In genomic region chr3:113534365-113534764, GRCh38 we compare ENCODE assay signal across 10 cellular contexts. TPM values are rescaled to one million over a fixed set of nuclear protein-coding genes. Genes with fewer than 3 reads are reported as not detected.
DNase-seq lines count a peak whose midpoint lies in the region; ATAC-seq and TF ChIP-seq lines count a peak whose summit lies in the region.
"Had no signal": no experiment of that assay in that cellular context is flagged by ENCODE, and none has a peak within 500 bp of the region (broad histone marks: within the 10 kb centered on the region; RNA-seq: fewer than 3 reads in every experiment).

No MANE protein-coding gene starts in this region.

- in situ Hi-C loops in G401 (cut with HindIII; ENCODE audit: low sequenced_read_pairs): no loop called here

- H3K4me3 ChIP-seq in mucosa of descending colon: no peak overlapping the region

- H3K4me3 Mint-ChIP-seq in activated T-helper 17 cell treated with anti-CD3 and anti-CD28 coated beads, Interleukin-2, amount 50 U/mL, for 72 hours: peak overlapping the region; percentile 92

- H3K9me3 ChIP-seq in mucosa of descending colon: no peaks in the 10 kb centered on the region

- H3K4me1 ChIP-seq in mucosa of descending colon (ENCODE audit: low read depth): peaks cover 29% of the 10 kb centered on the region

- no peaks in the 10 kb centered on the region for H3K36me3 ChIP-seq in mucosa of descending colon (ENCODE audit: low read depth)

- intact Hi-C loops in mucosa of descending colon (cut with DNase I, micrococcal nuclease) (no loop called here), cardiac septum (cut with DNase I) (no loop called here)

- no peaks in the 10 kb centered on the region for H3K9me3 Mint-ChIP-seq in activated T-helper 17 cell treated with anti-CD3 and anti-CD28 coated beads, Interleukin-2, amount 50 U/mL, for 72 hours

- no peaks in the 10 kb centered on the region for H3K27me3 Mint-ChIP-seq in activated T-helper 17 cell treated with anti-CD3 and anti-CD28 coated beads, Interleukin-2, amount 50 U/mL, for 72 hours

- TF ChIP-seq CTCF in GM20000 (IDR thresholded peaks at IDR 0.05; ENCODE audit: extremely low read depth, missing control alignments): no peak
- TF ChIP-seq CTCF in mucosa of descending colon (IDR thresholded peaks at IDR 0.05): no peak

- DNase-seq in G401 (ENCODE audit: low spot score): peak; percentile 73
- peak; percentile 37 for DNase-seq in GM20000 (ENCODE audit: low spot score)
- no peak for DNase-seq in mucosa of descending colon
- DNase-seq in SHP77 treated with DMSO at 0.1 percent for 48 hours (lab: John Stamatoyannopoulos, UW): no peak
- no peak for DNase-seq in cardiac septum (ENCODE audit: low spot score)
- no peak for DNase-seq in HUDEP-2 (lab: John Stamatoyannopoulos, UW; ENCODE audit: unreplicated experiment in 76 of 76)

- H3K4me1 Mint-ChIP-seq in activated T-helper 17 cell treated with anti-CD3 and anti-CD28 coated beads, Interleukin-2, amount 50 U/mL, for 72 hours: peaks cover 36% of the 10 kb centered on the region

- peak overlapping the region; percentile 97 for H3K27ac Mint-ChIP-seq in activated T-helper 17 cell treated with anti-CD3 and anti-CD28 coated beads, Interleukin-2, amount 50 U/mL, for 72 hours

- ATAC-seq in activated T-helper 17 cell treated with anti-CD3 and anti-CD28 coated beads, Interleukin-2, amount 50 U/mL, for 72 hours (replicated peaks): peak; percentile 32
- ATAC-seq in mucosa of descending colon: peak; percentile 1
- ATAC-seq: HCT116 had no signal

- peaks cover 5% of the 10 kb centered on the region for H3K36me3 Mint-ChIP-seq in activated T-helper 17 cell treated with anti-CD3 and anti-CD28 coated beads, Interleukin-2, amount 50 U/mL, for 72 hours (ENCODE audit: low read depth)

RNA-seq across cellular contexts. Expression of gene SIDT1, which starts 2.0 kb away (rescaled TPM):
- total RNA-seq in G401 (2014; rRNA removed; shearing (Covaris generic)): not detected in 2 replicates
- total RNA-seq in activated T-helper 17 cell treated with anti-CD3 and anti-CD28 coated beads, Interleukin-2, amount 50 U/mL, for 72 hours: 10 to 100 TPM; 17.0 to 20.8 TPM
- total RNA-seq in mucosa of descending colon (10 to 100 TPM; 22.4 to 61.2 (median 37.0) TPM), cardiac septum (0.89 TPM)
- total RNA-seq: astrocyte, fibroblast of lung had no signal

RNA-seq across cellular contexts. Expression of gene SPICE1, which starts 19.4 kb away (rescaled TPM):
- total RNA-seq in G401 (2014; rRNA removed; shearing (Covaris generic)): 19.8 and 41.7 TPM in 2 replicates
- 10 to 100 TPM; 24.7 to 56.8 TPM for total RNA-seq in activated T-helper 17 cell treated with anti-CD3 and anti-CD28 coated beads, Interleukin-2, amount 50 U/mL, for 72 hours
- total RNA-seq in mucosa of descending colon: 10 to 100 TPM; 18.7 to 29.6 (median 27.5) TPM
- 3.6 TPM for total RNA-seq in cardiac septum

Comparison
In these comparisons a context has a peak if more than half of its experiments do, and no peak if none do; other contexts are left out.
1. DNase-seq: peak in G401 (single experiment) and GM20000 (single experiment); none in mucosa of descending colon (0 of 3), SHP77 treated with DMSO at 0.1 percent for 48 hours (single experiment), cardiac septum (single experiment) and HUDEP-2 (0 of 76).